In genomic region chr12:12209043-12209442, GRCh38 we compare ENCODE assay signal across 20 cellular contexts. TPM values are rescaled to one million over a fixed set of nuclear protein-coding genes. Genes with fewer than 3 reads are reported as not detected.
DNase-seq lines count a peak whose midpoint lies in the region; ATAC-seq, FAIRE-seq and TF ChIP-seq lines count a peak whose summit lies in the region.
"Had no signal": no experiment of that assay in that cellular context is flagged by ENCODE, and none has a peak within 500 bp of the region (broad histone marks: within the 10 kb centered on the region; RNA-seq: fewer than 3 reads in every experiment).

No MANE protein-coding gene starts in this region.

- H3K4me3 Mint-ChIP-seq in stimulated activated effector memory CD8-positive, alpha-beta T cell treated with anti-CD3 and anti-CD28 coated beads, Interleukin-12 subunit alpha, Interleukin-12 subunit beta, amount 100 ng/mL, for 72 hours: no peak overlapping the region
- H3K4me3 Mint-ChIP-seq: CD14-positive monocyte; CD8-positive, alpha-beta T cell had no signal

- H3K9me3 ChIP-seq in A549 (no peaks in the 10 kb centered on the region), K562 (replicated peaks; ENCODE audit: control insufficient read depth, insufficient read depth, low read depth, low read length) (no peaks in the 10 kb centered on the region), mucosa of descending colon (no peaks in the 10 kb centered on the region), thyroid gland (no peaks in the 10 kb centered on the region)
- H3K9me3 ChIP-seq: HAP-1 had no signal

- H2AFZ ChIP-seq in K562 (ENCODE audit: low read depth, low read length): no peak overlapping the region

- H3K9ac ChIP-seq in K562 (ENCODE audit: insufficient read depth in 1 of 2, low read depth in 2 of 2, low read length in 2 of 2): no peak overlapping the region

- H3K4me3 ChIP-seq in A549 (no peak overlapping the region), K562 (no peak overlapping the region), mucosa of descending colon (no peak overlapping the region), thyroid gland (replicated peaks in 1 of 3) (no peak overlapping the region)
- H3K4me3 ChIP-seq: HAP-1 had no signal

- DNase-seq in A549 (ENCODE audit: low read depth in 1 of 2, low spot score in 1 of 2) (no peak), EH (ENCODE audit: low read depth) (peak; percentile 39), K562 (ENCODE audit: extremely low read depth in 1 of 4, low spot score in 3 of 4) (no peak), mucosa of descending colon (peak in 1 of 3 donors; percentile 13), thyroid gland (no peak), SHP77 (lab: John Stamatoyannopoulos, UW) (no peak)
- no peak for DNase-seq in stimulated activated effector memory CD8-positive, alpha-beta T cell treated with anti-CD3 and anti-CD28 coated beads, Interleukin-12 subunit alpha, Interleukin-12 subunit beta, amount 100 ng/mL, for 72 hours (ENCODE audit: low spot score in 2 of 2)
- no peak for DNase-seq in stimulated activated CD8-positive, alpha-beta memory T cell treated with anti-CD3 and anti-CD28 coated beads, Interleukin-4, amount 100 ng/mL, for 48 hours
- DNase-seq: 8988T; CD8-positive, alpha-beta T cell; COR-L47; DMS153; DMS79 treated with DMSO at 0.1 percent for 48 hours; GDM1 had no signal

- no peak overlapping the region; the same call in 2 of the 3 replicates for H3K4me2 ChIP-seq in A549
- H3K4me2 ChIP-seq in K562 (ENCODE audit: insufficient read depth, low read length): no peak overlapping the region

- POLR2A ChIA-PET in A549 (lab: Yijun Ruan, JAX) (no interaction called here), K562 (lab: Yijun Ruan, JAX) (no interaction called here)

- H3K4me1 ChIP-seq in A549 (peaks cover 55% of the 10 kb centered on the region), K562 (replicated peaks in 1 of 2; ENCODE audit: control insufficient read depth in 2 of 2, insufficient read depth in 2 of 2, low read length in 2 of 2) (no peaks in the 10 kb centered on the region), mucosa of descending colon (ENCODE audit: low read depth) (peaks cover 6% of the 10 kb centered on the region), thyroid gland (peaks cover 0 to 11% of the 10 kb centered on the region in 2 donors)

- H3K4me1 Mint-ChIP-seq in stimulated activated effector memory CD8-positive, alpha-beta T cell treated with anti-CD3 and anti-CD28 coated beads, Interleukin-12 subunit alpha, Interleukin-12 subunit beta, amount 100 ng/mL, for 72 hours: peaks cover 14% of the 10 kb centered on the region
- H3K4me1 Mint-ChIP-seq: CD14-positive monocyte had no signal

- H3K27ac Mint-ChIP-seq in stimulated activated effector memory CD8-positive, alpha-beta T cell treated with anti-CD3 and anti-CD28 coated beads, Interleukin-12 subunit alpha, Interleukin-12 subunit beta, amount 100 ng/mL, for 72 hours: no peak overlapping the region
- H3K27ac Mint-ChIP-seq: CD14-positive monocyte; CD8-positive, alpha-beta T cell had no signal

- CTCF ChIA-PET in A549 (lab: Yijun Ruan, JAX): interaction anchor here (0.9 kb wide), 1 partner anchor 9 kb away, joined by 3 read pairs; no protein-coding TSS in a partner anchor
- CTCF ChIA-PET in K562 (lab: Yijun Ruan, JAX; ENCODE audit: low intra/inter-chr PET ratio): no interaction called here

- BruUV-seq in K562 (replicated peaks; lab: Mats Ljungman, UMichigan): no TSS peak

- H3K9me3 Mint-ChIP-seq in stimulated activated effector memory CD8-positive, alpha-beta T cell treated with anti-CD3 and anti-CD28 coated beads, Interleukin-12 subunit alpha, Interleukin-12 subunit beta, amount 100 ng/mL, for 72 hours: no peaks in the 10 kb centered on the region
- H3K9me3 Mint-ChIP-seq: CD8-positive, alpha-beta T cell had no signal

- TF ChIP-seq EP300 in A549 (IDR thresholded peaks at IDR 0.05) (no peak), K562 (IDR thresholded peaks at IDR 0.05; ENCODE audit: low read length) (no peak)

- intact Hi-C loops in K562 (cut with micrococcal nuclease) (no loop called here), mucosa of descending colon (cut with DNase I, micrococcal nuclease) (no loop called here), thyroid gland (cut with DNase I) (no loop called here)

- peaks cover 43% of the 10 kb centered on the region for H3K79me2 ChIP-seq in K562 (ENCODE audit: control insufficient read depth, insufficient read depth, low read length)

- TF ChIP-seq POLR2A in A549 (IDR thresholded peaks at IDR 0.05; ENCODE audit: low read length) (no peak), K562 (conservative IDR thresholded peaks at IDR 0.05) (no peak), thyroid gland (IDR thresholded peaks at IDR 0.05) (no peak)

- no peaks in the 10 kb centered on the region for H3K9me1 ChIP-seq in K562 (ENCODE audit: control insufficient read depth, insufficient read depth, low read length)

- H3K36me3 ChIP-seq in K562 (ENCODE audit: control insufficient read depth, insufficient read depth, low read length) (no peaks in the 10 kb centered on the region), mucosa of descending colon (ENCODE audit: low read depth) (no peaks in the 10 kb centered on the region), thyroid gland (no peaks in the 10 kb centered on the region)

- no peak for ATAC-seq in A549
- peak; percentile 35; the same call in 1 of the 3 replicates for ATAC-seq in K562
- ATAC-seq in mucosa of descending colon: peak; percentile 79
- no peak for ATAC-seq in stimulated activated effector memory CD8-positive, alpha-beta T cell treated with anti-CD3 and anti-CD28 coated beads, Interleukin-12 subunit alpha, Interleukin-12 subunit beta, amount 100 ng/mL, for 72 hours
- ATAC-seq: CD8-positive, alpha-beta T cell; HepG2 had no signal

- TF ChIP-seq CTCF in A549 (IDR thresholded peaks at IDR 0.05) (no peak), K562 (IDR thresholded peaks at IDR 0.05 in 2 of 3, conservative IDR thresholded peaks at IDR 0.05 in 1 of 3; ENCODE audit: insufficient read depth in 2 of 3, low read depth in 1 of 3, low read length in 3 of 3) (no peak), mucosa of descending colon (IDR thresholded peaks at IDR 0.05) (no peak), thyroid gland (IDR thresholded peaks at IDR 0.05) (no peak)

- H3K27ac ChIP-seq in A549: no peak overlapping the region
- no peak overlapping the region for H3K27ac ChIP-seq in K562 (ENCODE audit: extremely low read depth, low read depth, low read length)
- no peak overlapping the region for H3K27ac ChIP-seq in thyroid gland

- H3K27me3 ChIP-seq in K562 (ENCODE audit: control insufficient read depth in 2 of 2, insufficient read depth in 2 of 2, low read length in 2 of 2): no peaks in the 10 kb centered on the region
- H3K27me3 ChIP-seq in thyroid gland: no peaks in the 10 kb centered on the region

- FAIRE-seq in A549 (lab: Jason Lieb, UNC) (peak; percentile 46), K562 (lab: Jason Lieb, UNC) (no peak)
- FAIRE-seq: D721Med, H1, HepG2, HTR-8/SVneo had no signal

- no peaks in the 10 kb centered on the region for H3K36me3 Mint-ChIP-seq in stimulated activated effector memory CD8-positive, alpha-beta T cell treated with anti-CD3 and anti-CD28 coated beads, Interleukin-12 subunit alpha, Interleukin-12 subunit beta, amount 100 ng/mL, for 72 hours
- H3K36me3 Mint-ChIP-seq: CD14-positive monocyte; CD8-positive, alpha-beta T cell had no signal

- 98% methylated on average over 3 of the region's 3 CpGs for WGBS in A549 (ENCODE audit: missing lambda C conversion rate)
- 42% methylated on average over 3 of the region's 3 CpGs for WGBS in K562 (ENCODE audit: insufficient coverage, low coverage, missing lambda C conversion rate)
- WGBS in thyroid gland, 2 donors: 90 to 95% methylated on average over 3 of the region's 3 CpGs

- in situ Hi-C loops in K562 (cut with MboI): no loop called here

- TF ChIP-seq RAD21 in A549 (conservative IDR thresholded peaks at IDR 0.05 in 1 of 2, IDR thresholded peaks at IDR 0.05 in 1 of 2) (no peak), K562 (CRISPR knock-in tag; conservative IDR thresholded peaks at IDR 0.05 in 1 of 2, IDR thresholded peaks at IDR 0.05 in 1 of 2) (no peak)

- H4K20me1 ChIP-seq in K562 (replicated peaks; ENCODE audit: control insufficient read depth, insufficient read depth, low read length): no peaks in the 10 kb centered on the region

TF ChIP-seq in A549, 52 proteins besides CTCF, POLR2A, EP300 and RAD21:
- TF ChIP-seq CEBPB (IDR thresholded peaks at IDR 0.05): no peak

TF ChIP-seq in K562, 482 proteins besides CTCF, POLR2A, EP300 and RAD21 (continues in another document):
- no peak for TF ChIP-seq KAT8 (IDR thresholded peaks at IDR 0.05; ENCODE audit: low read depth)
- no peak for TF ChIP-seq TAF1 (IDR thresholded peaks at IDR 0.05; ENCODE audit: control insufficient read depth, extremely low read depth, insufficient read depth, low read length, severe bottlenecking)

RNA-seq across cellular contexts. Expression of gene LRP6, which starts 57.8 kb away (rescaled TPM):
- 50.3 and 63.0 TPM in 2 replicates for polyA plus RNA-seq in A549 (2011; rRNA removed)
- polyA plus RNA-seq in A549 (2012; cell fraction: cytosol; rRNA removed): 30.3 and 36.7 TPM in 2 replicates
- polyA plus RNA-seq in A549 (2012; cell fraction: nucleus; rRNA removed): 38.3 and 49.0 TPM in 2 replicates
- polyA plus RNA-seq in A549 (2017; fragmentation: RNase III; extraction: RNeasy Plus Mini Kit Qiagen cat#74134 plus additional on column Dnase treatment): 23.3 to 26.6 TPM (median 26.6 TPM) in 3 replicates
- 369 and 423 TPM in 2 replicates for polyA minus RNA-seq in A549 (2011; rRNA and poly(A)+ RNA removed)
- total RNA-seq in K562 (2011; cell fraction: chromatin; rRNA removed; ENCODE audit: low replicate concordance): 38.8 and 60.4 TPM in 2 replicates
- 28.2 and 38.7 TPM in 2 replicates for total RNA-seq in K562 (2011; cell fraction: nucleolus; rRNA removed)
- 30.5 and 33.0 TPM in 2 replicates for total RNA-seq in K562 (2011; cell fraction: nucleoplasm; rRNA removed)
- total RNA-seq in K562 (2014; rRNA removed): 17.0 and 18.9 TPM in 2 replicates
- total RNA-seq in K562 (2014; rRNA removed; fragmentation: Illumina TruSeq; extraction: Trizol): 10.8 and 13.4 TPM in 2 replicates
- 11.5 and 12.3 TPM in 2 replicates for total RNA-seq in K562 (2015; rRNA removed; fragmentation: Illumina TruSeq; extraction: Trizol)
- 13.2 and 15.5 TPM in 2 replicates for total RNA-seq in K562 (2021)
- polyA plus RNA-seq in K562 (2011; rRNA removed): 10.2 and 11.3 TPM in 2 replicates
- polyA plus RNA-seq in K562 (2011; cell fraction: cytosol; rRNA removed): 19.2 and 20.8 TPM in 2 replicates
- polyA plus RNA-seq in K562 (2011; cell fraction: nucleus; rRNA removed): 29.8 and 46.7 TPM in 2 replicates
- 7.7 and 9.4 TPM in 2 replicates for polyA plus RNA-seq in K562 (2012)
- polyA plus RNA-seq in K562 (2014; fragmentation: Illumina TruSeq; extraction: Trizol): 7.8 and 10.5 TPM in 2 replicates
- 10 to 100 TPM in 1 of 2 experiments, 1 to 10 TPM in 1; 3.0 to 10.3 TPM for polyA plus RNA-seq in K562 (2014; fragmentation: Nextera tagmentation; extraction: Ambion mirVana)
- 8.1 and 9.9 TPM in 2 replicates for polyA plus RNA-seq in K562 (2014; rRNA removed)
- polyA minus RNA-seq in K562 (2011; rRNA and poly(A)+ RNA removed): 68.0 and 70.2 TPM in 2 replicates
- polyA minus RNA-seq in K562 (2011; cell fraction: cytosol; rRNA and poly(A)+ RNA removed): 16.3 and 20.8 TPM in 2 replicates
- 21.0 and 26.5 TPM in 2 replicates for polyA minus RNA-seq in K562 (2011; cell fraction: nucleus; rRNA and poly(A)+ RNA removed)
- 10 to 100 TPM; 32.2 to 57.2 (median 37.2) TPM for total RNA-seq in mucosa of descending colon
- total RNA-seq in thyroid gland: 10 to 100 TPM; 38.7 to 47.7 (median 42.7) TPM
- polyA plus RNA-seq: CD14-positive monocyte had no signal

Comparison
In these comparisons a context has a peak if more than half of its experiments do, and no peak if none do; other contexts are left out.
1. ATAC-seq: peak in K562 (single experiment) and mucosa of descending colon (single experiment); none in A549 (0 of 2) and stimulated activated effector memory CD8-positive, alpha-beta T cell treated with anti-CD3 and anti-CD28 coated beads, Interleukin-12 subunit alpha, Interleukin-12 subunit beta, amount 100 ng/mL, for 72 hours (single experiment).